Comparison of ENCODE assay signal across 15 cellular contexts in the genomic region with DNA sequence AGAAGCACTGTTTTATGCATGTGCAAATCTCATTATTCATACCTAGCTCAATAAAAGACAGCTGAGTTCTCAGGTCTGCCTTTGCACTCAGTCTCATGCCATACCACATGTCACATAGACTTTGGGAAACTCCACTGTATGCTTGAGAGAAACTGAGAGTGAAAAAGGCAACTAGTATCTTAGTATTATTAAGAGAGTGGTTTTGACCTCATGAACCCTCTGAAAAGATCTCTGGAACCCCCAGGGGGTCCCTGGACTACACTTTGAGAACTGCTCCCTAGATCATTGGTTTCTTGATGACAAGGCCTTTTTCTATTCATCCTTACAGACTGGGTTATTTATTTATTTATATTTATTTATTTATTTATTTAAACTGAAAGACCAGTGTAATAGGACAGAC. TPM values are rescaled to one million over a fixed set of nuclear protein-coding genes. Genes with fewer than 3 reads are reported as not detected.
DNase-seq lines count a peak whose midpoint lies in the region; ATAC-seq and TF ChIP-seq lines count a peak whose summit lies in the region.
"Had no signal": no experiment of that assay in that cellular context is flagged by ENCODE, and none has a peak within 500 bp of the region (broad histone marks: within the 10 kb centered on the region; RNA-seq: fewer than 3 reads in every experiment).

No MANE protein-coding gene starts in this region.

- H3K36me3 Mint-ChIP-seq in activated naive CD8-positive, alpha-beta T cell treated with anti-CD3 and anti-CD28 coated beads, Interleukin-2, amount 50 U/mL, for 24 hours (ENCODE audit: low read depth), result no peaks in the 10 kb centered on the region
- no peaks in the 10 kb centered on the region for H3K36me3 Mint-ChIP-seq in activated CD8-positive, alpha-beta memory T cell treated with anti-CD3 and anti-CD28 coated beads, Interleukin-2, amount 10 ng/mL, durations not matched to agents 7 days and 5 days

- H3K4me1 Mint-ChIP-seq in activated naive CD8-positive, alpha-beta T cell treated with anti-CD3 and anti-CD28 coated beads, Interleukin-2, amount 50 U/mL, for 24 hours, result peaks cover 55% of the 10 kb centered on the region
- H3K4me1 Mint-ChIP-seq in activated CD8-positive, alpha-beta memory T cell treated with anti-CD3 and anti-CD28 coated beads, Interleukin-2, amount 10 ng/mL, durations not matched to agents 7 days and 5 days, result peaks cover 25% of the 10 kb centered on the region

- H3K9me3 ChIP-seq in WERI-Rb-1 (ENCODE audit: severe bottlenecking), result peaks cover 10% of the 10 kb centered on the region
- H3K9me3 ChIP-seq: esophagus squamous epithelium, ovary, tibial nerve had no signal

- peak; percentile 44 to 51 for ATAC-seq in activated CD4-positive, CD25-positive, alpha-beta regulatory T cell treated with anti-CD3 and anti-CD28 coated beads, Interleukin-2, amount 50 U/mL, for 24 hours
- ATAC-seq in GM21526 (IDR thresholded peaks at IDR 0.05; ENCODE audit: low FRiP score, unreplicated experiment), result peak; percentile 50
- peak; percentile 49 for ATAC-seq in HG03135 (IDR thresholded peaks at IDR 0.05; ENCODE audit: unreplicated experiment)
- ATAC-seq in activated naive CD8-positive, alpha-beta T cell treated with anti-CD3 and anti-CD28 coated beads, Interleukin-2, amount 50 U/mL, for 24 hours, result peak; percentile 69
- no peak for ATAC-seq in activated CD8-positive, alpha-beta memory T cell treated with anti-CD3 and anti-CD28 coated beads, Interleukin-2, amount 10 ng/mL, durations not matched to agents 7 days and 5 days

- H3K36me3 ChIP-seq in WERI-Rb-1, result no peaks in the 10 kb centered on the region
- H3K36me3 ChIP-seq: esophagus squamous epithelium, ovary, tibial nerve had no signal

- CTCF ChIA-PET in activated CD8-positive, alpha-beta memory T cell treated with anti-CD3 and anti-CD28 coated beads, Interleukin-2, amount 10 ng/mL, durations not matched to agents 7 days and 5 days (lab: Charles Lee), result no interaction called here

- DNase-seq in activated CD4-positive, CD25-positive, alpha-beta regulatory T cell treated with anti-CD3 and anti-CD28 coated beads, Interleukin-2, amount 50 U/mL, for 72 hours, result no peak
- DNase-seq in activated naive CD8-positive, alpha-beta T cell treated with anti-CD3 and anti-CD28 coated beads, Interleukin-2, amount 50 U/mL, for 24 hours, result no peak
- DNase-seq in WERI-Rb-1 (no peak), HuH-7 (ENCODE audit: low spot score) (no peak)
- DNase-seq in activated CD8-positive, alpha-beta memory T cell treated with anti-CD3 and anti-CD28 coated beads, Interleukin-2, amount 10 ng/mL, durations not matched to agents 7 days and 5 days, result no peak
- DNase-seq: esophagus squamous epithelium, NCI-H748 treated with DMSO at 0.1 percent for 48 hours, ovary had no signal

- TF ChIP-seq CTCF in WERI-Rb-1 (IDR thresholded peaks at IDR 0.05; ENCODE audit: low read depth, low read length), result no peak

- no peak overlapping the region for H3K27ac Mint-ChIP-seq in activated naive CD8-positive, alpha-beta T cell treated with anti-CD3 and anti-CD28 coated beads, Interleukin-2, amount 50 U/mL, for 24 hours
- no peak overlapping the region for H3K27ac Mint-ChIP-seq in activated CD8-positive, alpha-beta memory T cell treated with anti-CD3 and anti-CD28 coated beads, Interleukin-2, amount 10 ng/mL, durations not matched to agents 7 days and 5 days

- peaks cover 4% of the 10 kb centered on the region for H3K27me3 Mint-ChIP-seq in activated naive CD8-positive, alpha-beta T cell treated with anti-CD3 and anti-CD28 coated beads, Interleukin-2, amount 50 U/mL, for 24 hours
- H3K27me3 Mint-ChIP-seq in activated CD8-positive, alpha-beta memory T cell treated with anti-CD3 and anti-CD28 coated beads, Interleukin-2, amount 10 ng/mL, durations not matched to agents 7 days and 5 days, result peaks cover 24% of the 10 kb centered on the region

- H3K27ac ChIP-seq in WERI-Rb-1, result no peak overlapping the region
- H3K27ac ChIP-seq: 22Rv1, esophagus squamous epithelium, ovary, tibial nerve had no signal

- no peaks in the 10 kb centered on the region for H3K9me3 Mint-ChIP-seq in activated naive CD8-positive, alpha-beta T cell treated with anti-CD3 and anti-CD28 coated beads, Interleukin-2, amount 50 U/mL, for 24 hours
- no peaks in the 10 kb centered on the region for H3K9me3 Mint-ChIP-seq in activated CD8-positive, alpha-beta memory T cell treated with anti-CD3 and anti-CD28 coated beads, Interleukin-2, amount 10 ng/mL, durations not matched to agents 7 days and 5 days (ENCODE audit: low read depth)

- no peak overlapping the region for H3K4me3 ChIP-seq in WERI-Rb-1 (ENCODE audit: low read depth, low read length)
- H3K4me3 ChIP-seq: esophagus squamous epithelium, ovary, tibial nerve had no signal

- no peak overlapping the region for H3K4me3 Mint-ChIP-seq in activated naive CD8-positive, alpha-beta T cell treated with anti-CD3 and anti-CD28 coated beads, Interleukin-2, amount 50 U/mL, for 24 hours
- H3K4me3 Mint-ChIP-seq in activated CD8-positive, alpha-beta memory T cell treated with anti-CD3 and anti-CD28 coated beads, Interleukin-2, amount 10 ng/mL, durations not matched to agents 7 days and 5 days, result no peak overlapping the region

- peaks cover 60% of the 10 kb centered on the region for H3K27me3 ChIP-seq in WERI-Rb-1 (ENCODE audit: insufficient read depth, low read depth, severe bottlenecking)
- H3K27me3 ChIP-seq: esophagus squamous epithelium, ovary, tibial nerve had no signal

RNA-seq across cellular contexts. Expression of a gene that starts 3.7 kb away (rescaled TPM):
- total RNA-seq in activated CD8-positive, alpha-beta memory T cell treated with anti-CD3 and anti-CD28 coated beads, Interleukin-2, amount 10 ng/mL, durations not matched to agents 7 days and 5 days, result not detected
- total RNA-seq: MCF 10A had no signal

RNA-seq across cellular contexts. Expression of a gene that starts 25.6 kb away (rescaled TPM):
- total RNA-seq in activated CD8-positive, alpha-beta memory T cell treated with anti-CD3 and anti-CD28 coated beads, Interleukin-2, amount 10 ng/mL, durations not matched to agents 7 days and 5 days, result not detected
- total RNA-seq: cardiac septum, tibial nerve had no signal

RNA-seq across cellular contexts. Expression of a gene that starts 46.1 kb away (rescaled TPM):
- total RNA-seq in activated CD8-positive, alpha-beta memory T cell treated with anti-CD3 and anti-CD28 coated beads, Interleukin-2, amount 10 ng/mL, durations not matched to agents 7 days and 5 days, result not detected
